28 cellular contexts compared by ENCODE assay signal in genomic region chr2:149112068-149112467, GRCh38.
"Had no signal": no experiment of that assay in that cellular context is flagged by ENCODE, and none has a peak within 500 bp of the region (broad histone marks: within the 10 kb centered on the region; RNA-seq: fewer than 3 reads in every experiment).

No MANE protein-coding gene starts in this region.

- H3K9me3 ChIP-seq: ovary, psoas muscle, right lobe of liver, suprapubic skin, testis, tibial artery, transverse colon, upper lobe of right lung, uterus had no signal

- H3K4me3 ChIP-seq: neural progenitor cell, ovary, psoas muscle, right lobe of liver, sigmoid colon, smooth muscle cell, spleen, suprapubic skin, testis, tibial artery, transverse colon, upper lobe of right lung, uterus had no signal

- H3K79me2 ChIP-seq: parathyroid adenoma had no signal

- H3K4me1 ChIP-seq: neural progenitor cell, parathyroid adenoma, psoas muscle, right lobe of liver, sigmoid colon, spleen, suprapubic skin, testis, tibial artery, transverse colon, upper lobe of right lung, uterus had no signal

- H2AFZ ChIP-seq: neural progenitor cell, parathyroid adenoma had no signal

- H3K36me3 ChIP-seq: neural progenitor cell, ovary, right lobe of liver, sigmoid colon, spleen, suprapubic skin, tibial artery, transverse colon, upper lobe of right lung, uterus had no signal

- H3K4me2 ChIP-seq: neural progenitor cell, smooth muscle cell had no signal

- DNase-seq: natural killer cell; occipital lobe; ovary; posterior cingulate gyrus; psoas muscle; right cardiac atrium; right lobe of liver; sigmoid colon; spleen; stimulated activated CD4-positive, alpha-beta T cell treated with anti-CD3 and anti-CD28 coated beads, Interleukin-12 subunit alpha, Interleukin-12 subunit beta, amount 100 ng/mL, for 4 hours; stimulated activated CD4-positive, alpha-beta T cell treated with anti-CD3 and anti-CD28 coated beads, Interleukin-1b, Interleukin-23, amount 100 ng/mL, for 48 hours; stimulated activated CD4-positive, alpha-beta T cell treated with anti-CD3 and anti-CD28 coated beads, Interleukin-4, amount 100 ng/mL, for 1 hour; stimulated activated CD4-positive, alpha-beta T cell treated with anti-CD3 and anti-CD28 coated beads, Interleukin-4, amount 100 ng/mL, for 4 hours; stimulated activated CD8-positive, alpha-beta memory T cell treated with anti-CD3 and anti-CD28 coated beads, Interleukin-4, amount 100 ng/mL, for 48 hours; stimulated activated naive CD4-positive, alpha-beta T cell; stimulated activated naive CD8-positive, alpha-beta T cell treated with anti-CD3 and anti-CD28 coated beads, Interleukin-15, amount 100 ng/mL, for 72 hours; stimulated activated naive CD8-positive, alpha-beta T cell treated with anti-CD3 and anti-CD28 coated beads, Interleukin-15, Interleukin-2, amounts not matched to agents 100 U/mL and 50 U/mL, for 24 hours; substantia nigra; testis; tibial artery; transverse colon; upper lobe of right lung; uterus had no signal

- ATAC-seq: natural killer cell; psoas muscle; right cardiac atrium; right lobe of liver; stimulated activated memory B cell treated with anti-CD40 and anti-IgM and Interleukin-4, amounts not matched to agents 10 μg/mL and 1 μg/mL and 100 μg/mL, for 72 hours; stimulated activated naive CD8-positive, alpha-beta T cell treated with anti-CD3 and anti-CD28 coated beads, Interleukin-15, amount 100 ng/mL, for 72 hours; stimulated activated naive CD8-positive, alpha-beta T cell treated with anti-CD3 and anti-CD28 coated beads, Interleukin-15, Interleukin-2, amounts not matched to agents 100 U/mL and 50 U/mL, for 24 hours; upper lobe of right lung had no signal

- H3K27ac ChIP-seq: neural progenitor cell, ovary, parathyroid adenoma, psoas muscle, right lobe of liver, sigmoid colon, spleen, suprapubic skin, testis, tibial artery, transverse colon, upper lobe of right lung, uterus had no signal

- H3K27me3 ChIP-seq: neural progenitor cell, ovary, right lobe of liver, sigmoid colon, spleen, suprapubic skin, testis, transverse colon, upper lobe of right lung, uterus had no signal

- H3K9ac ChIP-seq: neural progenitor cell, parathyroid adenoma had no signal
